ENCODE assay signal across 1 cellular context in genomic region chr17:68398731-68399637, GRCh38.
TF ChIP-seq lines count a peak whose summit lies in the region.

No MANE protein-coding gene starts in this region.

TF ChIP-seq in HepG2, 621 proteins besides CTCF, POLR2A, EP300 and RAD21 (continued from another document and continues in another):
- TF ChIP-seq ZNF597 (CRISPR knock-in tag; IDR thresholded peaks at IDR 0.05) (no peak), XRCC5 (optimal IDR thresholded peaks at IDR 0.05; ENCODE audit: low read length) (peak; percentile 92), ZNF557 (CRISPR knock-in tag; IDR thresholded peaks at IDR 0.05) (no peak), PCBP2 (optimal IDR thresholded peaks at IDR 0.05; ENCODE audit: low read depth, low read length, poor library complexity, severe bottlenecking) (no peak), TBP (CRISPR knock-in tag; IDR thresholded peaks at IDR 0.05) (no peak), ZNF225 (CRISPR knock-in tag; IDR thresholded peaks at IDR 0.05) (0 out of 2 replicates have a peak, but pooled peaks have one; percentile 76), NR2F6 (IDR thresholded peaks at IDR 0.05) (peak; percentile 45; the same call in 1 of the 2 replicates), NR2F6 (CRISPR knock-in tag; IDR thresholded peaks at IDR 0.05) (peak; percentile 29; the same call in 1 of the 2 replicates), ZNF713 (CRISPR knock-in tag; IDR thresholded peaks at IDR 0.05) (0 out of 2 replicates have a peak, but pooled peaks have one; percentile 2), ZFP1 (CRISPR knock-in tag; IDR thresholded peaks at IDR 0.05) (peak; percentile 77; the same call in 1 of the 2 replicates), STAT5B (CRISPR knock-in tag; IDR thresholded peaks at IDR 0.05) (no peak), PITX1 (CRISPR knock-in tag; IDR thresholded peaks at IDR 0.05) (peak; percentile 52; the same call in 1 of the 2 replicates), HOXA3 (CRISPR knock-in tag; IDR thresholded peaks at IDR 0.05) (peak; percentile 76), ZBTB26 (CRISPR knock-in tag; IDR thresholded peaks at IDR 0.05; ENCODE audit: borderline replicate concordance) (peak; percentile 68; the same call in 1 of the 2 replicates), ZFP36 (IDR thresholded peaks at IDR 0.05; ENCODE audit: borderline replicate concordance, low read depth, low read length, partially characterized antibody) (peak; percentile 20), MEIS1 (CRISPR knock-in tag; IDR thresholded peaks at IDR 0.05; ENCODE audit: borderline replicate concordance) (peak; percentile 50; the same call in 1 of the 2 replicates), SP4 (CRISPR knock-in tag; IDR thresholded peaks at IDR 0.05) (no peak; the same call in 1 of the 2 replicates), GMEB2 (CRISPR knock-in tag; IDR thresholded peaks at IDR 0.05; ENCODE audit: low read depth) (no peak), ZNF740 (CRISPR knock-in tag; IDR thresholded peaks at IDR 0.05) (peak; percentile 82; the same call in 1 of the 2 replicates), U2AF2 (IDR thresholded peaks at IDR 0.05; ENCODE audit: low read depth, low read length) (no peak), ZBTB10 (CRISPR knock-in tag; IDR thresholded peaks at IDR 0.05; ENCODE audit: borderline replicate concordance) (no peak), TFDP2 (CRISPR knock-in tag; IDR thresholded peaks at IDR 0.05) (0 out of 2 replicates have a peak, but pooled peaks have one; percentile 17), ZBTB4 (CRISPR knock-in tag; IDR thresholded peaks at IDR 0.05; ENCODE audit: borderline replicate concordance) (peak; percentile 66; the same call in 1 of the 2 replicates), SMC3 (IDR thresholded peaks at IDR 0.05; ENCODE audit: low read length) (peak; percentile 99), MED1 (CRISPR knock-in tag; IDR thresholded peaks at IDR 0.05) (peak; percentile 92), ISX (CRISPR knock-in tag; conservative IDR thresholded peaks at IDR 0.05) (no peak), JUNB (CRISPR knock-in tag; IDR thresholded peaks at IDR 0.05; ENCODE audit: borderline replicate concordance) (no peak), ZNF691 (CRISPR knock-in tag; IDR thresholded peaks at IDR 0.05; ENCODE audit: borderline replicate concordance, low read depth) (peak; percentile 90; the same call in 1 of the 2 replicates), SMARCC2 (IDR thresholded peaks at IDR 0.05) (no peak), ZNF652 (CRISPR knock-in tag; IDR thresholded peaks at IDR 0.05; ENCODE audit: borderline replicate concordance, low read depth) (peak; percentile 63; the same call in 1 of the 2 replicates), EHMT2 (IDR thresholded peaks at IDR 0.05; ENCODE audit: borderline replicate concordance, low read depth, low read length) (no peak), ZNF547 (CRISPR knock-in tag; IDR thresholded peaks at IDR 0.05) (0 out of 2 replicates have a peak, but pooled peaks have one; percentile 54), SIX1 (CRISPR knock-in tag; IDR thresholded peaks at IDR 0.05; ENCODE audit: borderline replicate concordance) (no peak), MAZ (IDR thresholded peaks at IDR 0.05; ENCODE audit: borderline replicate concordance, low read depth, low read length) (no peak), MAZ (CRISPR knock-in tag; IDR thresholded peaks at IDR 0.05; ENCODE audit: low read depth) (peak; percentile 90), ZNF556 (CRISPR knock-in tag; IDR thresholded peaks at IDR 0.05; ENCODE audit: borderline replicate concordance) (peak; percentile 77; the same call in 1 of the 2 replicates), TCF7L2 (IDR thresholded peaks at IDR 0.05; ENCODE audit: low read depth, low read length) (no peak), ZNF784 (CRISPR knock-in tag; IDR thresholded peaks at IDR 0.05; ENCODE audit: borderline replicate concordance) (peak; percentile 75; the same call in 1 of the 2 replicates), ZZZ3 (CRISPR knock-in tag; IDR thresholded peaks at IDR 0.05; ENCODE audit: borderline replicate concordance) (0 out of 2 replicates have a peak, but pooled peaks have one; percentile 39), ZNF782 (CRISPR knock-in tag; IDR thresholded peaks at IDR 0.05; ENCODE audit: borderline replicate concordance) (0 out of 2 replicates have a peak, but pooled peaks have one; percentile 49), ZNF572 (CRISPR knock-in tag; IDR thresholded peaks at IDR 0.05) (peak; percentile 85; the same call in 1 of the 2 replicates), ATF7 (IDR thresholded peaks at IDR 0.05) (no peak), ATF7 (CRISPR knock-in tag; IDR thresholded peaks at IDR 0.05) (no peak), RNF219 (CRISPR knock-in tag; IDR thresholded peaks at IDR 0.05) (no peak), ZNF891 (CRISPR knock-in tag; IDR thresholded peaks at IDR 0.05) (no peak), SPEN (CRISPR knock-in tag; IDR thresholded peaks at IDR 0.05; ENCODE audit: low read depth) (no peak; the same call in 1 of the 2 replicates), NFKB2 (CRISPR knock-in tag; IDR thresholded peaks at IDR 0.05; ENCODE audit: borderline replicate concordance) (peak; percentile 75; the same call in 1 of the 2 replicates), ZFP36L1 (CRISPR knock-in tag; IDR thresholded peaks at IDR 0.05) (no peak), THRA (CRISPR knock-in tag; IDR thresholded peaks at IDR 0.05; ENCODE audit: borderline replicate concordance) (peak; percentile 69; the same call in 1 of the 2 replicates)
